17 cellular contexts compared by ENCODE assay signal in the genomic region with DNA sequence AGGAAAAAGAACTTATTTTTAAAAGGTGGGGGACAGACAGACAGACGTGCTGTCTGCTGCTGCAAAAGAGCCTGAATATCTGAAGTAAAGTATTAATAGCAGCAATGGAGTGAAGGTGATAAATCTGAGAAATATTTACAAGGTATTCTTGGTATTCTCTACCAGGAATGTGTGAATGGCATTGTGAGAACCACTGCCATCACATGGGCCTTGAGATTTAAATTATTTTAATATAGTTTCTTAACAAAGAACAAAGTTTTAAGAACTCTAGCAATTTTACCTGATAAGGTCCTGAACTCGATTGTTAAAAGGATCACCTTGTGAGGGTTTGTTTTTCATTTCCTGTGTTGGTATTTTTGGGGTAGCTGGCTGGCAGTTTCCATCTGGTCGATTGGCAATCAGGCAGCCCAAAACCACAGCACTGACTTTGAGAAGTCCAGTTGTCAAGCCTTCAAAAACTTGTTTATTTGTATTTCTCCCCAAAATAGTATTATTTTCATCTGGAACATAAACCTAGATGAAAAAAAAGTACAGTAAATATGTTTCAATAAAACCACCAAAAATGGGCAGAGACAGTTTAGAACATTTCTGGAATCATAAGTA.
DNase-seq lines count a peak whose midpoint lies in the region; ATAC-seq and TF ChIP-seq lines count a peak whose summit lies in the region.
"Had no signal": no experiment of that assay in that cellular context is flagged by ENCODE, and none has a peak within 500 bp of the region (broad histone marks: within the 10 kb centered on the region; RNA-seq: fewer than 3 reads in every experiment).

No MANE protein-coding gene starts in this region.

- peaks cover 11% of the 10 kb centered on the region for H3K4me1 ChIP-seq in GM23338 (ENCODE audit: insufficient read depth)
- H3K4me1 ChIP-seq in RWPE2 (ENCODE audit: insufficient read depth, poor library complexity, severe bottlenecking), result peaks cover 4% of the 10 kb centered on the region
- H3K4me1 ChIP-seq: SJSA1, thyroid gland had no signal

- whole genome bisulfite sequencing in lower leg skin, 2 donors, result 40% methylated on average over 3 of the region's 3 CpGs

- H3K79me2 ChIP-seq in GM23338 (replicated peaks; ENCODE audit: insufficient read depth), result no peaks in the 10 kb centered on the region

- no peaks in the 10 kb centered on the region for H3K9me2 ChIP-seq in GM23338 (ENCODE audit: insufficient read depth)

- no peak overlapping the region for H2AFZ ChIP-seq in GM23338

- no peaks in the 10 kb centered on the region for H3F3A ChIP-seq in GM23338 (replicated peaks; ENCODE audit: low read depth)

- TF ChIP-seq POLR2A in lower leg skin (IDR thresholded peaks at IDR 0.05), result no peak

- H3K27ac ChIP-seq in GM23338 (ENCODE audit: low read depth) (no peak overlapping the region), RWPE2 (ENCODE audit: poor library complexity, severe bottlenecking) (no peak overlapping the region)
- H3K27ac ChIP-seq: sigmoid colon, SJSA1, thyroid gland had no signal

- no peak for TF ChIP-seq CTCF in GM23338 (conservative IDR thresholded peaks at IDR 0.05; ENCODE audit: low read depth in 2 of 2)
- TF ChIP-seq CTCF in RWPE2 (IDR thresholded peaks at IDR 0.05; ENCODE audit: poor library complexity, severe bottlenecking), result no peak
- TF ChIP-seq CTCF in fibroblast of pulmonary artery (IDR thresholded peaks at IDR 0.05; ENCODE audit: low read length, missing control alignments), result no peak
- TF ChIP-seq CTCF in lower leg skin (IDR thresholded peaks at IDR 0.05), result no peak

- H3K27ac Mint-ChIP-seq in GM23338, result peak overlapping the region; percentile 35; the same call in 1 of the 2 replicates
- H3K27ac Mint-ChIP-seq: activated naive CD8-positive, alpha-beta T cell treated with anti-CD3 and anti-CD28 coated beads for 36 hours; activated T-cell treated with anti-CD3 and anti-CD28 coated beads, Interleukin-2, amount 50 U/mL, for 24 hours had no signal

- H3K36me3 ChIP-seq in GM23338 (ENCODE audit: insufficient read depth), result no peaks in the 10 kb centered on the region
- no peaks in the 10 kb centered on the region for H3K36me3 ChIP-seq in RWPE2 (ENCODE audit: low read depth)
- H3K36me3 ChIP-seq: SJSA1, thyroid gland had no signal

- ATAC-seq in GM23338 (no peak), RWPE2 (ENCODE audit: low read depth) (peak; percentile 64; the same call in 2 of the 3 replicates)
- ATAC-seq: K562 had no signal

- no peak overlapping the region for H3K4me2 ChIP-seq in GM23338

- intact Hi-C loops in lower leg skin (cut with DNase I; ENCODE audit: low total_unique reads), result no loop called here

- H3K27me3 Mint-ChIP-seq in GM23338 (ENCODE audit: insufficient read depth, low read depth, poor library complexity), result peaks cover 3% of the 10 kb centered on the region
- H3K27me3 Mint-ChIP-seq: activated naive CD8-positive, alpha-beta T cell treated with anti-CD3 and anti-CD28 coated beads for 36 hours; activated T-cell treated with anti-CD3 and anti-CD28 coated beads, Interleukin-2, amount 50 U/mL, for 24 hours had no signal

- H3K27me3 ChIP-seq in GM23338 (ENCODE audit: insufficient read depth) (no peaks in the 10 kb centered on the region), RWPE2 (ENCODE audit: insufficient read depth, poor library complexity, severe bottlenecking) (no peaks in the 10 kb centered on the region)
- H3K27me3 ChIP-seq: sigmoid colon, SJSA1, thyroid gland had no signal

- no peak overlapping the region for H3K4me3 Mint-ChIP-seq in GM23338
- H3K4me3 Mint-ChIP-seq: activated naive CD8-positive, alpha-beta T cell treated with anti-CD3 and anti-CD28 coated beads for 36 hours; activated T-cell treated with anti-CD3 and anti-CD28 coated beads, Interleukin-2, amount 50 U/mL, for 24 hours had no signal

- H4K20me1 ChIP-seq in GM23338 (replicated peaks; ENCODE audit: insufficient read depth), result no peaks in the 10 kb centered on the region

- peaks cover 14% of the 10 kb centered on the region for H3K4me1 Mint-ChIP-seq in GM23338
- H3K4me1 Mint-ChIP-seq: activated naive CD8-positive, alpha-beta T cell treated with anti-CD3 and anti-CD28 coated beads for 36 hours had no signal

- H3K9me3 Mint-ChIP-seq in GM23338, result peaks cover 2% of the 10 kb centered on the region; the same call in 1 of the 3 replicates

- H3K4me3 ChIP-seq in GM23338 (no peak overlapping the region), RWPE2 (ENCODE audit: severe bottlenecking) (no peak overlapping the region), fibroblast of pulmonary artery (replicated peaks; ENCODE audit: low read depth, low read length) (no peak overlapping the region), lower leg skin (ENCODE audit: low read depth, poor library complexity, severe bottlenecking) (no peak overlapping the region)
- H3K4me3 ChIP-seq: K562, sigmoid colon, SJSA1, thyroid gland had no signal

- H3K36me3 Mint-ChIP-seq in GM23338 (ENCODE audit: low read depth), result peaks cover 6% of the 10 kb centered on the region

- H3K9me3 ChIP-seq in RWPE2 (ENCODE audit: severe bottlenecking), result no peaks in the 10 kb centered on the region
- H3K9me3 ChIP-seq: sigmoid colon, SJSA1, thyroid gland had no signal

- DNase-seq in A172 (ENCODE audit: low spot score) (peak; percentile 28), GM23338 (ENCODE audit: low spot score) (peak; percentile 28), RWPE2 (ENCODE audit: low spot score) (no peak), fibroblast of pulmonary artery (ENCODE audit: low read depth) (peak; percentile 24), activated gamma-delta T cell treated with Interleukin-2 at 50 U/mL for 16 hours (no peak), lower leg skin (ENCODE audit: low spot score in 2 of 2) (no peak), NCI-H2196 (lab: John Stamatoyannopoulos, UW; ENCODE audit: unreplicated experiment) (no peak), cerebellar nuclear complex (lab: John Stamatoyannopoulos, UW) (no peak)
- DNase-seq: 8988T; activated naive CD8-positive, alpha-beta T cell treated with anti-CD3 and anti-CD28 coated beads for 36 hours; activated T-cell treated with anti-CD3 and anti-CD28 coated beads, Interleukin-2, amount 50 U/mL, for 24 hours; NCI-H1417 treated with DMSO at 0.1 percent for 48 hours; occipital lobe; sigmoid colon; thyroid gland had no signal

TF ChIP-seq in GM23338, 12 proteins besides CTCF, POLR2A, EP300 and RAD21 (continues in another document):
- TF ChIP-seq, protein P1, sequence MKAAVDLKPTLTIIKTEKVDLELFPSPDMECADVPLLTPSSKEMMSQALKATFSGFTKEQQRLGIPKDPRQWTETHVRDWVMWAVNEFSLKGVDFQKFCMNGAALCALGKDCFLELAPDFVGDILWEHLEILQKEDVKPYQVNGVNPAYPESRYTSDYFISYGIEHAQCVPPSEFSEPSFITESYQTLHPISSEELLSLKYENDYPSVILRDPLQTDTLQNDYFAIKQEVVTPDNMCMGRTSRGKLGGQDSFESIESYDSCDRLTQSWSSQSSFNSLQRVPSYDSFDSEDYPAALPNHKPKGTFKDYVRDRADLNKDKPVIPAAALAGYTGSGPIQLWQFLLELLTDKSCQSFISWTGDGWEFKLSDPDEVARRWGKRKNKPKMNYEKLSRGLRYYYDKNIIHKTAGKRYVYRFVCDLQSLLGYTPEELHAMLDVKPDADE (IDR thresholded peaks at IDR 0.05), result no peak
- no peak for TF ChIP-seq STAT1 (IDR thresholded peaks at IDR 0.05; ENCODE audit: unreplicated experiment)
- no peak for TF ChIP-seq JUNB (IDR thresholded peaks at IDR 0.05; ENCODE audit: unreplicated experiment)
- TF ChIP-seq POLR2AphosphoS5 (IDR thresholded peaks at IDR 0.05; ENCODE audit: low read depth), result no peak
- TF ChIP-seq ZNF331 (CRISPR knock-in tag; IDR thresholded peaks at IDR 0.05; ENCODE audit: low read depth), result no peak

Comparison
In these comparisons a context has a peak if more than half of its experiments do, and no peak if none do; other contexts are left out.
1. DNase-seq: peak in A172 (single experiment), GM23338 (single experiment) and fibroblast of pulmonary artery (single experiment); none in RWPE2 (single experiment), activated gamma-delta T cell treated with Interleukin-2 at 50 U/mL for 16 hours (single experiment), lower leg skin (0 of 2), NCI-H2196 (single experiment) and cerebellar nuclear complex (0 of 2).